ENCODE assay signal across 1 cellular context in the genomic region with DNA sequence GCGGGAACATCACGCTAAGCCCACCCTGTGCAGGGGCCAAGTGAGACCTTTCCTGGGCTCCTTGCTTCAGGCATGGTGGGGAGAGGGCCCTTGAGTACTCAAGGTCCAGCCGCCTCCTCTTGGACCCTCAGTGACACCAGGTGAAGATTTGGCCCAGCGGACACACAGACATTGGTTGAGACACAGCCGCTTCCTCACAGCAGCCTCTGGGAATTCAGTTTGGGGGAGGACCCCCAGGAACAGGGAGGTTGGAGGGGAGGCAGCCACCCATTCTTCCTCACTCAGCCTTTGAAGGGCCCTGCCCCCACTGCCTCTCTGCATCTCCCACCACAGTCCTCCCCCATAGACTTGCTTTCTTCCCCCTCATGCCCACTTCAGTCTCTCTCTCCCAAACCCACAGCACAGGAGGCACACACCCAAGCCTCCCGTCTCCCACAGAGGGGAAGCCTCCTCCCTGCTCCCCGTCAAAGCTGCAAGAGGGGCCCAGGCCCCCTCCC.
TF ChIP-seq lines count a peak whose summit lies in the region.

No MANE protein-coding gene starts in this region.

TF ChIP-seq in H1, 55 proteins besides CTCF, POLR2A, EP300 and RAD21:
- TF ChIP-seq NANOG (IDR thresholded peaks at IDR 0.05; ENCODE audit: insufficient read depth, low read depth, low read length, poor library complexity, severe bottlenecking): no peak
- TF ChIP-seq, protein P1, sequence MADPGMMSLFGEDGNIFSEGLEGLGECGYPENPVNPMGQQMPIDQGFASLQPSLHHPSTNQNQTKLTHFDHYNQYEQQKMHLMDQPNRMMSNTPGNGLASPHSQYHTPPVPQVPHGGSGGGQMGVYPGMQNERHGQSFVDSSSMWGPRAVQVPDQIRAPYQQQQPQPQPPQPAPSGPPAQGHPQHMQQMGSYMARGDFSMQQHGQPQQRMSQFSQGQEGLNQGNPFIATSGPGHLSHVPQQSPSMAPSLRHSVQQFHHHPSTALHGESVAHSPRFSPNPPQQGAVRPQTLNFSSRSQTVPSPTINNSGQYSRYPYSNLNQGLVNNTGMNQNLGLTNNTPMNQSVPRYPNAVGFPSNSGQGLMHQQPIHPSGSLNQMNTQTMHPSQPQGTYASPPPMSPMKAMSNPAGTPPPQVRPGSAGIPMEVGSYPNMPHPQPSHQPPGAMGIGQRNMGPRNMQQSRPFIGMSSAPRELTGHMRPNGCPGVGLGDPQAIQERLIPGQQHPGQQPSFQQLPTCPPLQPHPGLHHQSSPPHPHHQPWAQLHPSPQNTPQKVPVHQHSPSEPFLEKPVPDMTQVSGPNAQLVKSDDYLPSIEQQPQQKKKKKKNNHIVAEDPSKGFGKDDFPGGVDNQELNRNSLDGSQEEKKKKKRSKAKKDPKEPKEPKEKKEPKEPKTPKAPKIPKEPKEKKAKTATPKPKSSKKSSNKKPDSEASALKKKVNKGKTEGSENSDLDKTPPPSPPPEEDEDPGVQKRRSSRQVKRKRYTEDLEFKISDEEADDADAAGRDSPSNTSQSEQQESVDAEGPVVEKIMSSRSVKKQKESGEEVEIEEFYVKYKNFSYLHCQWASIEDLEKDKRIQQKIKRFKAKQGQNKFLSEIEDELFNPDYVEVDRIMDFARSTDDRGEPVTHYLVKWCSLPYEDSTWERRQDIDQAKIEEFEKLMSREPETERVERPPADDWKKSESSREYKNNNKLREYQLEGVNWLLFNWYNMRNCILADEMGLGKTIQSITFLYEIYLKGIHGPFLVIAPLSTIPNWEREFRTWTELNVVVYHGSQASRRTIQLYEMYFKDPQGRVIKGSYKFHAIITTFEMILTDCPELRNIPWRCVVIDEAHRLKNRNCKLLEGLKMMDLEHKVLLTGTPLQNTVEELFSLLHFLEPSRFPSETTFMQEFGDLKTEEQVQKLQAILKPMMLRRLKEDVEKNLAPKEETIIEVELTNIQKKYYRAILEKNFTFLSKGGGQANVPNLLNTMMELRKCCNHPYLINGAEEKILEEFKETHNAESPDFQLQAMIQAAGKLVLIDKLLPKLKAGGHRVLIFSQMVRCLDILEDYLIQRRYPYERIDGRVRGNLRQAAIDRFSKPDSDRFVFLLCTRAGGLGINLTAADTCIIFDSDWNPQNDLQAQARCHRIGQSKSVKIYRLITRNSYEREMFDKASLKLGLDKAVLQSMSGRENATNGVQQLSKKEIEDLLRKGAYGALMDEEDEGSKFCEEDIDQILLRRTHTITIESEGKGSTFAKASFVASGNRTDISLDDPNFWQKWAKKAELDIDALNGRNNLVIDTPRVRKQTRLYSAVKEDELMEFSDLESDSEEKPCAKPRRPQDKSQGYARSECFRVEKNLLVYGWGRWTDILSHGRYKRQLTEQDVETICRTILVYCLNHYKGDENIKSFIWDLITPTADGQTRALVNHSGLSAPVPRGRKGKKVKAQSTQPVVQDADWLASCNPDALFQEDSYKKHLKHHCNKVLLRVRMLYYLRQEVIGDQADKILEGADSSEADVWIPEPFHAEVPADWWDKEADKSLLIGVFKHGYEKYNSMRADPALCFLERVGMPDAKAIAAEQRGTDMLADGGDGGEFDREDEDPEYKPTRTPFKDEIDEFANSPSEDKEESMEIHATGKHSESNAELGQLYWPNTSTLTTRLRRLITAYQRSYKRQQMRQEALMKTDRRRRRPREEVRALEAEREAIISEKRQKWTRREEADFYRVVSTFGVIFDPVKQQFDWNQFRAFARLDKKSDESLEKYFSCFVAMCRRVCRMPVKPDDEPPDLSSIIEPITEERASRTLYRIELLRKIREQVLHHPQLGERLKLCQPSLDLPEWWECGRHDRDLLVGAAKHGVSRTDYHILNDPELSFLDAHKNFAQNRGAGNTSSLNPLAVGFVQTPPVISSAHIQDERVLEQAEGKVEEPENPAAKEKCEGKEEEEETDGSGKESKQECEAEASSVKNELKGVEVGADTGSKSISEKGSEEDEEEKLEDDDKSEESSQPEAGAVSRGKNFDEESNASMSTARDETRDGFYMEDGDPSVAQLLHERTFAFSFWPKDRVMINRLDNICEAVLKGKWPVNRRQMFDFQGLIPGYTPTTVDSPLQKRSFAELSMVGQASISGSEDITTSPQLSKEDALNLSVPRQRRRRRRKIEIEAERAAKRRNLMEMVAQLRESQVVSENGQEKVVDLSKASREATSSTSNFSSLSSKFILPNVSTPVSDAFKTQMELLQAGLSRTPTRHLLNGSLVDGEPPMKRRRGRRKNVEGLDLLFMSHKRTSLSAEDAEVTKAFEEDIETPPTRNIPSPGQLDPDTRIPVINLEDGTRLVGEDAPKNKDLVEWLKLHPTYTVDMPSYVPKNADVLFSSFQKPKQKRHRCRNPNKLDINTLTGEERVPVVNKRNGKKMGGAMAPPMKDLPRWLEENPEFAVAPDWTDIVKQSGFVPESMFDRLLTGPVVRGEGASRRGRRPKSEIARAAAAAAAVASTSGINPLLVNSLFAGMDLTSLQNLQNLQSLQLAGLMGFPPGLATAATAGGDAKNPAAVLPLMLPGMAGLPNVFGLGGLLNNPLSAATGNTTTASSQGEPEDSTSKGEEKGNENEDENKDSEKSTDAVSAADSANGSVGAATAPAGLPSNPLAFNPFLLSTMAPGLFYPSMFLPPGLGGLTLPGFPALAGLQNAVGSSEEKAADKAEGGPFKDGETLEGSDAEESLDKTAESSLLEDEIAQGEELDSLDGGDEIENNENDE (IDR thresholded peaks at IDR 0.05; ENCODE audit: insufficient replicate concordance, low read length): no peak
- TF ChIP-seq EGR1 (IDR thresholded peaks at IDR 0.05; ENCODE audit: borderline replicate concordance, low read depth, low read length): no peak
- TF ChIP-seq SIX5 (IDR thresholded peaks at IDR 0.05; ENCODE audit: low read depth, low read length): no peak
- no peak for TF ChIP-seq CREB1 (IDR thresholded peaks at IDR 0.05)
- TF ChIP-seq NRF1 (IDR thresholded peaks at IDR 0.05; ENCODE audit: low read depth, low read length): no peak
- TF ChIP-seq, protein P2, sequence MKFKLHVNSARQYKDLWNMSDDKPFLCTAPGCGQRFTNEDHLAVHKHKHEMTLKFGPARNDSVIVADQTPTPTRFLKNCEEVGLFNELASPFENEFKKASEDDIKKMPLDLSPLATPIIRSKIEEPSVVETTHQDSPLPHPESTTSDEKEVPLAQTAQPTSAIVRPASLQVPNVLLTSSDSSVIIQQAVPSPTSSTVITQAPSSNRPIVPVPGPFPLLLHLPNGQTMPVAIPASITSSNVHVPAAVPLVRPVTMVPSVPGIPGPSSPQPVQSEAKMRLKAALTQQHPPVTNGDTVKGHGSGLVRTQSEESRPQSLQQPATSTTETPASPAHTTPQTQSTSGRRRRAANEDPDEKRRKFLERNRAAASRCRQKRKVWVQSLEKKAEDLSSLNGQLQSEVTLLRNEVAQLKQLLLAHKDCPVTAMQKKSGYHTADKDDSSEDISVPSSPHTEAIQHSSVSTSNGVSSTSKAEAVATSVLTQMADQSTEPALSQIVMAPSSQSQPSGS (IDR thresholded peaks at IDR 0.05; ENCODE audit: low read length): no peak
- no peak for TF ChIP-seq YY1 (IDR thresholded peaks at IDR 0.05; ENCODE audit: low read depth, low read length)
- no peak for TF ChIP-seq CEBPB (IDR thresholded peaks at IDR 0.05; ENCODE audit: low read depth, low read length)
- TF ChIP-seq TBP (IDR thresholded peaks at IDR 0.05; ENCODE audit: low read depth, low read length): no peak
- TF ChIP-seq SRF (IDR thresholded peaks at IDR 0.05; ENCODE audit: low read depth, low read length): no peak
- no peak for TF ChIP-seq JUN (IDR thresholded peaks at IDR 0.05; ENCODE audit: low read depth, low read length)
- TF ChIP-seq POLR2AphosphoS5 (IDR thresholded peaks at IDR 0.05; ENCODE audit: low read depth, low read length): no peak
- TF ChIP-seq TCF12 (IDR thresholded peaks at IDR 0.05; ENCODE audit: low read depth, low read length): no peak
- TF ChIP-seq SAP30 (IDR thresholded peaks at IDR 0.05; ENCODE audit: insufficient read depth, insufficient replicate concordance, low read length): no peak
- no peak for TF ChIP-seq CTBP2 (IDR thresholded peaks at IDR 0.05; ENCODE audit: borderline replicate concordance, insufficient read depth, insufficient read length, low read length)
- no peak for TF ChIP-seq EZH2 (IDR thresholded peaks at IDR 0.05; ENCODE audit: low read depth, low read length, severe bottlenecking)
- no peak for TF ChIP-seq TEAD4 (IDR thresholded peaks at IDR 0.05; ENCODE audit: low read depth, low read length)
